ENCODE assay signal across 27 cellular contexts in genomic region chr10:49666685-49667084, GRCh38. TPM values are rescaled to one million over a fixed set of nuclear protein-coding genes. Genes with fewer than 3 reads are reported as not detected.
DNase-seq lines count a peak whose midpoint lies in the region; ATAC-seq, FAIRE-seq and TF ChIP-seq lines count a peak whose summit lies in the region.
"Had no signal": no experiment of that assay in that cellular context is flagged by ENCODE, and none has a peak within 500 bp of the region (broad histone marks: within the 10 kb centered on the region; RNA-seq: fewer than 3 reads in every experiment).

No MANE protein-coding gene starts in this region.

- intact Hi-C loops in left ventricle myocardium superior (cut with micrococcal nuclease), result no loop called here

- no peaks in the 10 kb centered on the region for H3K9me3 ChIP-seq in right atrium auricular region
- H3K9me3 ChIP-seq: HAP-1 had no signal

- H3K27me3 Mint-ChIP-seq in progenitor cell of endocrine pancreas, result peaks cover 52% of the 10 kb centered on the region

- ATAC-seq in left ventricle myocardium superior, result no peak
- ATAC-seq: CD8-positive, alpha-beta T cell; GM23338 had no signal

- DNase-seq in right atrium auricular region (ENCODE audit: low spot score) (peak; percentile 38), left ventricle myocardium superior (no peak), islet precursor cell (peak; percentile 40), progenitor cell of endocrine pancreas (ENCODE audit: low spot score, unreplicated experiment) (no peak), SIG-M5 (lab: John Stamatoyannopoulos, UW) (no peak), ecto neural progenitor cell (ENCODE audit: low spot score) (no peak), D721Med (ENCODE audit: insufficient read length, low spot score) (no peak), NCI-H1417 (lab: John Stamatoyannopoulos, UW) (no peak)
- DNase-seq: Caco-2; CD4-positive, CD25-positive, alpha-beta regulatory T cell; DMS53; DMS79 treated with DMSO at 0.1 percent for 48 hours; GF-D8; HFFc6 had no signal

- no peaks in the 10 kb centered on the region for H3K27me3 ChIP-seq in right atrium auricular region
- H3K27me3 ChIP-seq: BLaER1 had no signal

- no peaks in the 10 kb centered on the region for H3K36me3 ChIP-seq in right atrium auricular region
- H3K36me3 ChIP-seq: BLaER1, HAP-1 had no signal

- H3K9me3 Mint-ChIP-seq in progenitor cell of endocrine pancreas (ENCODE audit: low read depth), result peaks cover 7% of the 10 kb centered on the region
- H3K9me3 Mint-ChIP-seq: CD8-positive, alpha-beta T cell; GM23338; HFFc6 had no signal

- no peak overlapping the region for H3K4me3 ChIP-seq in right atrium auricular region
- H3K4me3 ChIP-seq: BLaER1, GM23338, HAP-1 had no signal

- no peaks in the 10 kb centered on the region for H3K4me1 Mint-ChIP-seq in progenitor cell of endocrine pancreas (ENCODE audit: low read depth)
- H3K4me1 Mint-ChIP-seq: B cell; CD4-positive, CD25-positive, alpha-beta regulatory T cell had no signal

- no peak overlapping the region for H3K4me3 Mint-ChIP-seq in progenitor cell of endocrine pancreas (ENCODE audit: low read depth)
- H3K4me3 Mint-ChIP-seq: B cell; CD4-positive, CD25-positive, alpha-beta regulatory T cell; CD8-positive, alpha-beta T cell; GM23338; HFFc6 had no signal

- no peak overlapping the region for H3K27ac ChIP-seq in right atrium auricular region
- H3K27ac ChIP-seq: 22Rv1, BLaER1, C4-2B had no signal

- H3K4me1 ChIP-seq in right atrium auricular region, result no peaks in the 10 kb centered on the region
- H3K4me1 ChIP-seq: BLaER1, Caco-2, HAP-1 had no signal

- no peak for FAIRE-seq in D721Med (lab: Jason Lieb, UNC)
- FAIRE-seq: A204.1, GM12891, GM18507 had no signal

- TF ChIP-seq CTCF in right atrium auricular region (IDR thresholded peaks at IDR 0.05) (no peak), progenitor cell of endocrine pancreas (IDR thresholded peaks at IDR 0.05; ENCODE audit: unreplicated experiment) (no peak), D721Med (IDR thresholded peaks at IDR 0.05; ENCODE audit: insufficient read depth, missing control alignments) (no peak)

- H3K36me3 Mint-ChIP-seq in progenitor cell of endocrine pancreas (ENCODE audit: insufficient read depth), result no peaks in the 10 kb centered on the region
- H3K36me3 Mint-ChIP-seq: CD4-positive, CD25-positive, alpha-beta regulatory T cell; CD8-positive, alpha-beta T cell had no signal

- H3K27ac Mint-ChIP-seq in progenitor cell of endocrine pancreas, result peak overlapping the region; percentile 63
- H3K27ac Mint-ChIP-seq: B cell; CD4-positive, CD25-positive, alpha-beta regulatory T cell; CD8-positive, alpha-beta T cell; GM23338; HFFc6 had no signal

RNA-seq across cellular contexts. Expression of gene C10orf53, which starts 12.8 kb away (rescaled TPM):
- total RNA-seq in right atrium auricular region (not detected), left ventricle myocardium superior (not detected), progenitor cell of endocrine pancreas (not detected in 2 replicates)
- total RNA-seq: B cell; Caco-2; CD4-positive, CD25-positive, alpha-beta regulatory T cell; CD8-positive, alpha-beta T cell; Daoy; G401; GM23338; H4; HFFc6 had no signal

RNA-seq across cellular contexts. Expression of gene CHAT, which starts 52.8 kb away (rescaled TPM):
- total RNA-seq in right atrium auricular region (not detected), left ventricle myocardium superior (not detected), progenitor cell of endocrine pancreas (0.36 TPM in 1 of 2 replicates, not detected in the other)
- total RNA-seq: B cell; CD4-positive, CD25-positive, alpha-beta regulatory T cell; CD8-positive, alpha-beta T cell; Daoy; G401; GM23338; H4; HFFc6 had no signal

RNA-seq across cellular contexts. Expression of gene SLC18A3, which starts 56.6 kb away (rescaled TPM):
- total RNA-seq in right atrium auricular region (not detected), left ventricle myocardium superior (not detected), progenitor cell of endocrine pancreas (0.20 TPM in 1 of 2 replicates, not detected in the other)
- total RNA-seq: B cell; Caco-2; CD4-positive, CD25-positive, alpha-beta regulatory T cell; CD8-positive, alpha-beta T cell; Daoy; G401; GM23338; H4; HFFc6 had no signal

Comparison
In these comparisons a context has a peak if more than half of its experiments do, and no peak if none do; other contexts are left out.
1. DNase-seq: peak in right atrium auricular region (single experiment) and islet precursor cell (single experiment); none in left ventricle myocardium superior (single experiment), progenitor cell of endocrine pancreas (single experiment), SIG-M5 (single experiment), ecto neural progenitor cell (single experiment), D721Med (single experiment) and NCI-H1417 (0 of 3).